In genomic region chr20:20683481-20683880, GRCh38 we compare ENCODE assay signal across 24 cellular contexts. TPM values are rescaled to one million over a fixed set of nuclear protein-coding genes. Genes with fewer than 3 reads are reported as not detected.
DNase-seq lines count a peak whose midpoint lies in the region; ATAC-seq and TF ChIP-seq lines count a peak whose summit lies in the region.
"Had no signal": no experiment of that assay in that cellular context is flagged by ENCODE, and none has a peak within 500 bp of the region (broad histone marks: within the 10 kb centered on the region; RNA-seq: fewer than 3 reads in every experiment).

No MANE protein-coding gene starts in this region.

- H3K18ac ChIP-seq in trophoblast cell (ENCODE audit: low read length) = no peak overlapping the region

- H2AFZ ChIP-seq in trophoblast cell (ENCODE audit: insufficient read depth, low read length, poor library complexity) = no peak overlapping the region
- H2AFZ ChIP-seq: GM23248 had no signal

- POLR2A ChIA-PET in CD4-positive, alpha-beta T cell (lab: Charles Lee) = no interaction called here
- POLR2A ChIA-PET in WTC11 (lab: Charles Lee) = no interaction called here

- no peak overlapping the region for H4K8ac ChIP-seq in trophoblast cell (ENCODE audit: low read depth, low read length)

- peak overlapping the region; percentile 13 for H3K4me3 Mint-ChIP-seq in CD4-positive, alpha-beta T cell
- H3K4me3 Mint-ChIP-seq in WTC11 (no peak overlapping the region), type B pancreatic cell (no peak overlapping the region)
- H3K4me3 Mint-ChIP-seq: CD4-positive, alpha-beta memory T cell had no signal

- H2BK5ac ChIP-seq in trophoblast cell (ENCODE audit: low read depth, low read length, poor library complexity) = no peak overlapping the region

- no peaks in the 10 kb centered on the region for H3K36me3 ChIP-seq in trophoblast cell (ENCODE audit: control insufficient read depth in 1 of 2, insufficient read depth in 2 of 2, low read length in 2 of 2)
- H3K36me3 ChIP-seq: Peyer's patch, SJCRH30 had no signal

- H3K27ac Mint-ChIP-seq in CD4-positive, alpha-beta T cell = peak overlapping the region; percentile 29
- H3K27ac Mint-ChIP-seq in WTC11 = 0 out of 2 replicates have a peak overlapping the region, but pooled peaks have one; percentile 17
- no peak overlapping the region for H3K27ac Mint-ChIP-seq in type B pancreatic cell

- no peak overlapping the region for H2AK5ac ChIP-seq in trophoblast cell (ENCODE audit: low read length)

- WGBS in trophoblast cell (ENCODE audit: extremely low coverage, insufficient coverage, insufficient read length) = no CpG with 5 or more reads among the region's 6 CpGs

- no peaks in the 10 kb centered on the region for H3K79me1 ChIP-seq in trophoblast cell (ENCODE audit: low read length)

- no peak overlapping the region for H3K4ac ChIP-seq in trophoblast cell (ENCODE audit: low read depth, low read length)

- H3K23ac ChIP-seq in trophoblast cell (ENCODE audit: low read length) = no peak overlapping the region

- H3K4me1 ChIP-seq in trophoblast cell (ENCODE audit: control insufficient read depth in 1 of 2, insufficient read depth in 2 of 2, low read length in 2 of 2) = no peaks in the 10 kb centered on the region
- H3K4me1 ChIP-seq: Caco-2, SJCRH30 had no signal

- H4K91ac ChIP-seq in trophoblast cell (ENCODE audit: low read depth, low read length) = no peak overlapping the region

- no peak overlapping the region for H3K27ac ChIP-seq in CD4-positive, alpha-beta T cell (ENCODE audit: low read depth, low read length)
- peak overlapping the region; percentile 43 for H3K27ac ChIP-seq in HL-60 (replicated peaks)
- no peak overlapping the region for H3K27ac ChIP-seq in trophoblast cell (ENCODE audit: low read depth, low read length)
- H3K27ac ChIP-seq: GM23248, Peyer's patch, SJCRH30 had no signal

- no peaks in the 10 kb centered on the region for H3K9me3 ChIP-seq in CD4-positive, alpha-beta T cell (ENCODE audit: control insufficient read depth, low read length)
- H3K9me3 ChIP-seq in trophoblast cell (ENCODE audit: insufficient read depth, low read depth, low read length) = no peaks in the 10 kb centered on the region
- H3K9me3 ChIP-seq: Caco-2, Peyer's patch, SJCRH30 had no signal

- H3K9ac ChIP-seq in trophoblast cell (ENCODE audit: low read length) = no peak overlapping the region
- H3K9ac ChIP-seq: GM23248 had no signal

- no peak for TF ChIP-seq CTCF in CD4-positive, alpha-beta T cell (IDR thresholded peaks at IDR 0.05)
- no peak for TF ChIP-seq CTCF in HL-60 (IDR thresholded peaks at IDR 0.05; ENCODE audit: insufficient read depth, low read length)
- no peak for TF ChIP-seq CTCF in WTC11 (IDR thresholded peaks at IDR 0.05)
- TF ChIP-seq CTCF in type B pancreatic cell (conservative IDR thresholded peaks at IDR 0.05) = no peak

- H3K14ac ChIP-seq in trophoblast cell (ENCODE audit: low read length) = no peak overlapping the region

- H3K4me1 Mint-ChIP-seq in CD4-positive, alpha-beta T cell (ENCODE audit: low read depth) = peaks cover 78% of the 10 kb centered on the region
- H3K4me1 Mint-ChIP-seq in WTC11 (peaks cover 13% of the 10 kb centered on the region), type B pancreatic cell (ENCODE audit: unreplicated experiment) (peaks cover 6% of the 10 kb centered on the region)

- no peaks in the 10 kb centered on the region for H3K79me2 ChIP-seq in trophoblast cell (ENCODE audit: control insufficient read depth, insufficient read depth, low read length, poor library complexity)

- no peak overlapping the region for H4K12ac ChIP-seq in trophoblast cell (ENCODE audit: low read depth, low read length)

- intact Hi-C loops in CD4-positive, alpha-beta T cell (cut with DNase I, micrococcal nuclease) = no loop called here
- intact Hi-C loops in sciatic nerve (cut with DNase I) (no loop called here), posterior vena cava (cut with DNase I) (loop anchor here in 1 of 2 donors (10.0 kb wide), 1 partner anchor 141 kb away; no protein-coding TSS in a partner anchor)

- H2BK12ac ChIP-seq in trophoblast cell (ENCODE audit: low read length) = no peak overlapping the region

- DNase-seq in CD4-positive, alpha-beta T cell = no peak
- DNase-seq in HL-60 (ENCODE audit: low read depth in 1 of 2, low spot score in 1 of 2) = peak in 1 of 2 experiments; percentile 40
- DNase-seq in WTC11 (ENCODE audit: low spot score) = no peak
- peak; percentile 7 to 14 for DNase-seq in trophoblast cell
- DNase-seq in type B pancreatic cell (ENCODE audit: extremely low spot score, unreplicated experiment) = no peak
- DNase-seq in sciatic nerve (ENCODE audit: low spot score) = no peak
- DNase-seq in posterior vena cava (ENCODE audit: low spot score) = no peak
- DNase-seq: Caco-2; CD4-positive, alpha-beta memory T cell; DMS 273 treated with DMSO at 0.1 percent for 48 hours; DMS79 treated with DMSO at 0.1 percent for 48 hours; GM23248; HCEC 1CT; KBM-7; MM.1S; NCI-H1092; NCI-H1436 treated with DMSO at 0.1 percent for 48 hours; NCI-H2029 treated with DMSO at 0.1 percent for 48 hours; NCI-H226; NCI-H510A treated with DMSO at 0.1 percent for 48 hours; NCI-H774; Peyer's patch; SJCRH30 had no signal

- no peaks in the 10 kb centered on the region for H3K9me3 Mint-ChIP-seq in CD4-positive, alpha-beta T cell
- H3K9me3 Mint-ChIP-seq in WTC11 = no peaks in the 10 kb centered on the region
- H3K9me3 Mint-ChIP-seq in type B pancreatic cell = no peaks in the 10 kb centered on the region

- no peak overlapping the region for H2BK120ac ChIP-seq in trophoblast cell (ENCODE audit: insufficient read depth, low read length, poor library complexity)

- peaks cover 14% of the 10 kb centered on the region for H3K36me3 Mint-ChIP-seq in CD4-positive, alpha-beta T cell (ENCODE audit: low read depth)
- H3K36me3 Mint-ChIP-seq in WTC11 = peaks cover 2% of the 10 kb centered on the region; the same call in 1 of the 2 replicates
- H3K36me3 Mint-ChIP-seq in type B pancreatic cell = peaks cover 13% of the 10 kb centered on the region

- H3K27me3 Mint-ChIP-seq in CD4-positive, alpha-beta T cell = no peaks in the 10 kb centered on the region
- H3K27me3 Mint-ChIP-seq in WTC11 (ENCODE audit: low read depth) = no peaks in the 10 kb centered on the region
- no peaks in the 10 kb centered on the region for H3K27me3 Mint-ChIP-seq in type B pancreatic cell
- H3K27me3 Mint-ChIP-seq: CD4-positive, alpha-beta memory T cell had no signal

- CTCF ChIA-PET in CD4-positive, alpha-beta T cell (lab: Charles Lee) = no interaction called here
- CTCF ChIA-PET in WTC11 (lab: Charles Lee) = no interaction called here

- H3K27me3 ChIP-seq in CD4-positive, alpha-beta T cell (ENCODE audit: control insufficient read depth, insufficient read depth, low read length) = no peaks in the 10 kb centered on the region
- H3K27me3 ChIP-seq in HL-60 (ENCODE audit: insufficient read depth, poor library complexity, severe bottlenecking) (no peaks in the 10 kb centered on the region), trophoblast cell (ENCODE audit: insufficient read depth, low read length) (no peaks in the 10 kb centered on the region)
- H3K27me3 ChIP-seq: Peyer's patch, SJCRH30 had no signal

- peak; percentile 21 for ATAC-seq in CD4-positive, alpha-beta T cell (ENCODE audit: poor library complexity)
- ATAC-seq in WTC11 = no peak
- ATAC-seq in sciatic nerve = no peak
- ATAC-seq: GM12878 had no signal

- H3K4me3 ChIP-seq in HL-60 (replicated peaks; ENCODE audit: insufficient read depth, low read length) (no peak overlapping the region), trophoblast cell (ENCODE audit: low read depth, low read length) (no peak overlapping the region)
- H3K4me3 ChIP-seq: GM12878, GM23248, Peyer's patch, SJCRH30 had no signal

- H3K4me2 ChIP-seq in trophoblast cell (ENCODE audit: low read length) = no peak overlapping the region

TF ChIP-seq in WTC11, 78 proteins besides CTCF, POLR2A, EP300 and RAD21 (continues in another document):
- TF ChIP-seq, protein P1, sequence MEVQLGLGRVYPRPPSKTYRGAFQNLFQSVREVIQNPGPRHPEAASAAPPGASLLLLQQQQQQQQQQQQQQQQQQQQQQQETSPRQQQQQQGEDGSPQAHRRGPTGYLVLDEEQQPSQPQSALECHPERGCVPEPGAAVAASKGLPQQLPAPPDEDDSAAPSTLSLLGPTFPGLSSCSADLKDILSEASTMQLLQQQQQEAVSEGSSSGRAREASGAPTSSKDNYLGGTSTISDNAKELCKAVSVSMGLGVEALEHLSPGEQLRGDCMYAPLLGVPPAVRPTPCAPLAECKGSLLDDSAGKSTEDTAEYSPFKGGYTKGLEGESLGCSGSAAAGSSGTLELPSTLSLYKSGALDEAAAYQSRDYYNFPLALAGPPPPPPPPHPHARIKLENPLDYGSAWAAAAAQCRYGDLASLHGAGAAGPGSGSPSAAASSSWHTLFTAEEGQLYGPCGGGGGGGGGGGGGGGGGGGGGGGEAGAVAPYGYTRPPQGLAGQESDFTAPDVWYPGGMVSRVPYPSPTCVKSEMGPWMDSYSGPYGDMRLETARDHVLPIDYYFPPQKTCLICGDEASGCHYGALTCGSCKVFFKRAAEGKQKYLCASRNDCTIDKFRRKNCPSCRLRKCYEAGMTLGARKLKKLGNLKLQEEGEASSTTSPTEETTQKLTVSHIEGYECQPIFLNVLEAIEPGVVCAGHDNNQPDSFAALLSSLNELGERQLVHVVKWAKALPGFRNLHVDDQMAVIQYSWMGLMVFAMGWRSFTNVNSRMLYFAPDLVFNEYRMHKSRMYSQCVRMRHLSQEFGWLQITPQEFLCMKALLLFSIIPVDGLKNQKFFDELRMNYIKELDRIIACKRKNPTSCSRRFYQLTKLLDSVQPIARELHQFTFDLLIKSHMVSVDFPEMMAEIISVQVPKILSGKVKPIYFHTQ (CRISPR knock-in tag; IDR thresholded peaks at IDR 0.05) = no peak
- TF ChIP-seq IRF1 (CRISPR knock-in tag; IDR thresholded peaks at IDR 0.05) (no peak), ZNF232 (CRISPR knock-in tag; IDR thresholded peaks at IDR 0.05) (no peak), E2F5 (CRISPR knock-in tag; IDR thresholded peaks at IDR 0.05) (no peak)

RNA-seq across cellular contexts. Expression of gene RALGAPA2, which starts 29.0 kb away (rescaled TPM):
- total RNA-seq in CD4-positive, alpha-beta T cell = 10 to 100 TPM; 21.2 to 21.9 TPM
- total RNA-seq in WTC11 (2021) (18.2 to 20.6 TPM (median 18.6 TPM) in 3 replicates), type B pancreatic cell (ENCODE audit: low replicate concordance) (25.1 and 28.1 TPM in 2 replicates), sciatic nerve (52.0 TPM), posterior vena cava (10 to 100 TPM; 34.2 to 38.0 TPM)
- polyA plus RNA-seq in trophoblast cell (2013) = 7.4 and 7.8 TPM in 2 replicates

Comparison
In these comparisons a context has a peak if more than half of its experiments do, and no peak if none do; other contexts are left out.
1. DNase-seq: peak in trophoblast cell (2 of 2); none in CD4-positive, alpha-beta T cell (0 of 10), WTC11 (single experiment), type B pancreatic cell (single experiment), sciatic nerve (single experiment) and posterior vena cava (single experiment).